Comparison of ENCODE assay signal across 16 cellular contexts in the genomic region with DNA sequence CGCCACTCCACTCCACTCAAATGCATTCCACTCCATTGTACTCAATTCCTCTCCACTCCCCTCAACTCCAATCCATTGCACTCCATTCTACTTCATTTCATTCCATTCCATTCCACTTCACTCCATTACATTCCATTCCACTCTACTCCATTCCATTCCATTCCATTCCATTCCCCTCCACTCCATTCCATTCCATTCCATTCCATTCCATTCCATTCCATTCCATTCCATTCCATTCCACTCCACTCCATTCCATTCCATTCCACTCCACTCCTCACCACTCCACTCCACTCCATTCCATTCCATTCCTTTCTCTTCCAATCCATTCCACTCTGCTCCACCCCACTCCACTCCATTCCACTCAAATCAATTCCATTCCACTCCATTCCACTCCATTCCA.
DNase-seq lines count a peak whose midpoint lies in the region; ATAC-seq and TF ChIP-seq lines count a peak whose summit lies in the region.
"Had no signal": no experiment of that assay in that cellular context is flagged by ENCODE, and none has a peak within 500 bp of the region (broad histone marks: within the 10 kb centered on the region; RNA-seq: fewer than 3 reads in every experiment).

No MANE protein-coding gene starts in this region.

- no peaks in the 10 kb centered on the region for H3K27me3 ChIP-seq in endodermal cell (ENCODE audit: control insufficient read depth, insufficient read depth, low read length, poor library complexity, severe bottlenecking)
- H3K27me3 ChIP-seq in mesenchymal stem cell (ENCODE audit: control insufficient read depth in 1 of 2, insufficient read depth in 1 of 2, low read length in 2 of 2), result no peaks in the 10 kb centered on the region
- H3K27me3 ChIP-seq: BLaER1 had no signal

- H3K9me3 ChIP-seq in endodermal cell (ENCODE audit: control insufficient read depth, low read length) (peaks cover 92% of the 10 kb centered on the region), mesenchymal stem cell (ENCODE audit: control insufficient read depth, low read length) (peaks cover 4% of the 10 kb centered on the region)
- H3K9me3 ChIP-seq: BLaER1, Caco-2 had no signal

- H2AFZ ChIP-seq in mesenchymal stem cell (ENCODE audit: low read depth, low read length), result no peak overlapping the region
- H2AFZ ChIP-seq: GM23248 had no signal

- no peak overlapping the region for H2BK12ac ChIP-seq in mesenchymal stem cell (ENCODE audit: low read length in 2 of 2)

- H3K27me3 Mint-ChIP-seq in endodermal cell (ENCODE audit: insufficient read depth), result no peaks in the 10 kb centered on the region
- H3K27me3 Mint-ChIP-seq in activated CD4-positive, alpha-beta T cell treated with anti-CD3 and anti-CD28 coated beads for 36 hours, result no peaks in the 10 kb centered on the region
- H3K27me3 Mint-ChIP-seq: CD8-positive, alpha-beta memory T cell had no signal

- H3K4me3 Mint-ChIP-seq in endodermal cell, result no peak overlapping the region
- no peak overlapping the region for H3K4me3 Mint-ChIP-seq in activated CD4-positive, alpha-beta T cell treated with anti-CD3 and anti-CD28 coated beads for 36 hours
- H3K4me3 Mint-ChIP-seq: CD8-positive, alpha-beta memory T cell had no signal

- no peak overlapping the region for H3K27ac ChIP-seq in endodermal cell (ENCODE audit: low read depth, low read length)
- H3K27ac ChIP-seq in mesenchymal stem cell (ENCODE audit: low read length, poor library complexity, severe bottlenecking), result no peak overlapping the region
- H3K27ac ChIP-seq: BLaER1, GM23248 had no signal

- no peak overlapping the region for H2BK15ac ChIP-seq in mesenchymal stem cell (ENCODE audit: low read depth, poor library complexity, severe bottlenecking)

- no peak overlapping the region for H4K91ac ChIP-seq in mesenchymal stem cell (ENCODE audit: low read length)

- no peak overlapping the region for H3K4ac ChIP-seq in mesenchymal stem cell (ENCODE audit: low read depth in 1 of 2, low read length in 2 of 2)

- H3K36me3 Mint-ChIP-seq in endodermal cell (ENCODE audit: low read depth), result peaks cover 5% of the 10 kb centered on the region
- H3K36me3 Mint-ChIP-seq in activated CD4-positive, alpha-beta T cell treated with anti-CD3 and anti-CD28 coated beads for 36 hours (ENCODE audit: low read depth), result peaks cover 32% of the 10 kb centered on the region

- CTCF ChIA-PET in activated CD4-positive, alpha-beta T cell treated with anti-CD3 and anti-CD28 coated beads for 36 hours (lab: Charles Lee), result no interaction called here

- no peaks in the 10 kb centered on the region for H3K4me1 Mint-ChIP-seq in endodermal cell
- H3K4me1 Mint-ChIP-seq in activated CD4-positive, alpha-beta T cell treated with anti-CD3 and anti-CD28 coated beads for 36 hours, result no peaks in the 10 kb centered on the region
- H3K4me1 Mint-ChIP-seq: CD8-positive, alpha-beta memory T cell had no signal

- H3K9me3 Mint-ChIP-seq in endodermal cell, result peaks cover 64% of the 10 kb centered on the region
- peaks cover 95% of the 10 kb centered on the region for H3K9me3 Mint-ChIP-seq in activated CD4-positive, alpha-beta T cell treated with anti-CD3 and anti-CD28 coated beads for 36 hours (ENCODE audit: low read depth)

- H3K4me3 ChIP-seq in endodermal cell (ENCODE audit: low read length), result peak overlapping the region; percentile 36
- no peak overlapping the region for H3K4me3 ChIP-seq in mesenchymal stem cell (ENCODE audit: insufficient read depth in 1 of 2, low read depth in 1 of 2, low read length in 2 of 2)
- H3K4me3 ChIP-seq: BLaER1, GM23248 had no signal

- no peak overlapping the region for H2BK5ac ChIP-seq in mesenchymal stem cell (ENCODE audit: low read depth, low read length, poor library complexity, severe bottlenecking)

- H3K4me2 ChIP-seq in mesenchymal stem cell (ENCODE audit: low read length, poor library complexity, severe bottlenecking), result no peak overlapping the region
- H3K4me2 ChIP-seq: BLaER1 had no signal

- TF ChIP-seq CTCF in endodermal cell (conservative IDR thresholded peaks at IDR 0.05), result no peak

- H3K79me1 ChIP-seq in mesenchymal stem cell (replicated peaks; ENCODE audit: low read length, poor library complexity, severe bottlenecking), result no peaks in the 10 kb centered on the region

- H3K9ac ChIP-seq in endodermal cell (ENCODE audit: extremely low read depth, low read length, poor library complexity, severe bottlenecking) (no peak overlapping the region), mesenchymal stem cell (ENCODE audit: low read length) (no peak overlapping the region)
- H3K9ac ChIP-seq: BLaER1, GM23248 had no signal

- no peak overlapping the region for H3K14ac ChIP-seq in mesenchymal stem cell (ENCODE audit: low read length in 2 of 2)

- ATAC-seq in GM18907 (IDR thresholded peaks at IDR 0.05; ENCODE audit: unreplicated experiment) (peak; percentile 77), left lobe of liver (peak; percentile 26), sciatic nerve (peak; percentile 64), HG03095 (IDR thresholded peaks at IDR 0.05; ENCODE audit: unreplicated experiment) (no peak)
- no peak for ATAC-seq in activated CD4-positive, alpha-beta T cell treated with anti-CD3 and anti-CD28 coated beads for 36 hours
- ATAC-seq: HCT116 had no signal

- H3K36me3 ChIP-seq in endodermal cell (ENCODE audit: control insufficient read depth, insufficient read depth, low read length), result no peaks in the 10 kb centered on the region
- no peaks in the 10 kb centered on the region for H3K36me3 ChIP-seq in mesenchymal stem cell (ENCODE audit: control insufficient read depth in 1 of 2, insufficient read depth in 2 of 2, low read depth in 1 of 2, low read length in 2 of 2)
- H3K36me3 ChIP-seq: BLaER1 had no signal

- no peak overlapping the region for H2BK120ac ChIP-seq in mesenchymal stem cell (ENCODE audit: low read depth, low read length)

- H2AK5ac ChIP-seq in mesenchymal stem cell (ENCODE audit: low read length, severe bottlenecking), result no peak overlapping the region

- WGBS in endodermal cell (ENCODE audit: insufficient coverage in 1 of 2, insufficient read length in 1 of 2), 2 experiments, result 43 to 47% methylated on average over 1 of the region's 1 CpG
- 19% methylated on average over 1 of the region's 1 CpG for WGBS in mesenchymal stem cell

- intact Hi-C loops in sciatic nerve (cut with DNase I), result no loop called here
- intact Hi-C loops in activated CD4-positive, alpha-beta T cell treated with anti-CD3 and anti-CD28 coated beads for 36 hours (cut with DNase I, micrococcal nuclease), result no loop called here

- H3K27ac Mint-ChIP-seq in endodermal cell, result no peak overlapping the region
- H3K27ac Mint-ChIP-seq in activated CD4-positive, alpha-beta T cell treated with anti-CD3 and anti-CD28 coated beads for 36 hours, result no peak overlapping the region
- H3K27ac Mint-ChIP-seq: CD8-positive, alpha-beta memory T cell had no signal

- no peak overlapping the region for H3K23ac ChIP-seq in mesenchymal stem cell (ENCODE audit: low read length in 2 of 2)

- H3K4me1 ChIP-seq in endodermal cell (ENCODE audit: control insufficient read depth, insufficient read depth, low read length) (no peaks in the 10 kb centered on the region), mesenchymal stem cell (ENCODE audit: control insufficient read depth, insufficient read depth, low read depth, low read length) (no peaks in the 10 kb centered on the region)
- H3K4me1 ChIP-seq: BLaER1, Caco-2 had no signal

- POLR2A ChIA-PET in activated CD4-positive, alpha-beta T cell treated with anti-CD3 and anti-CD28 coated beads for 36 hours (lab: Charles Lee), result no interaction called here

- H3K18ac ChIP-seq in mesenchymal stem cell (ENCODE audit: low read depth in 1 of 2, low read length in 2 of 2), result no peak overlapping the region

- no peak for DNase-seq in endodermal cell
- DNase-seq in left lobe of liver (ENCODE audit: low spot score), result no peak
- no peak for DNase-seq in sciatic nerve (ENCODE audit: low spot score)
- DNase-seq in mesenchymal stem cell, result no peak
- no peak for DNase-seq in activated CD4-positive, alpha-beta T cell treated with anti-CD3 and anti-CD28 coated beads for 36 hours
- DNase-seq in NCI-H1105 treated with DMSO at 0.1 percent for 48 hours (lab: John Stamatoyannopoulos, UW), result no peak
- DNase-seq: 8988T; AML-193; Caco-2; CD8-positive, alpha-beta memory T cell; DMS53; GM23248 had no signal

- no peak overlapping the region for H4K8ac ChIP-seq in mesenchymal stem cell (ENCODE audit: low read length)

Comparison
In these comparisons a context has a peak if more than half of its experiments do, and no peak if none do; other contexts are left out.
1. ATAC-seq: peak in GM18907 (single experiment), left lobe of liver (single experiment) and sciatic nerve (single experiment); none in activated CD4-positive, alpha-beta T cell treated with anti-CD3 and anti-CD28 coated beads for 36 hours (single experiment) and HG03095 (single experiment).